Comparison of ENCODE assay signal across 8 cellular contexts in the genomic region with DNA sequence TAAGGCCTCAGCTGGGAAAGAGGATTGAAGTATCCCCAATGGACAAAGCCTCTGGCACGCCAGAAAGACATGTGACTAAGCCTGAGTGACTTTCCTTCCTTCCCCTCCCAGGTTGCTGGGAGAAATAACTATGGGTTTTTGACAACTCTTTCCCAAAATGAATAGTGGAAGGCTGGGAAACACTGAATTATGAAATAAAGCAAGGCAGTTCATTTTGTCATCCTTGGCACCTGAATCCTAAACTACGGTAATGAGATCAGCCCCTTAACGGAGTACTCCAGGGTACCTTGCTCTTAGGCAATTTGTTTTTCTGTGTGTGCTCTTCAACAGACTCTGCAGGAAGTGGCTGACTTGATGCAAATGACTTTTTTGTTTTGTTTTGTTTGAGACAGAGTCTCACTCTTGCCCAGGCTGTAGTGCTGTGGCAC.
DNase-seq lines count a peak whose midpoint lies in the region; ATAC-seq and TF ChIP-seq lines count a peak whose summit lies in the region.

No MANE protein-coding gene starts in this region.

- TF ChIP-seq EP300 in stomach (IDR thresholded peaks at IDR 0.05) = no peak

- no peaks in the 10 kb centered on the region for H3K27me3 Mint-ChIP-seq in endodermal cell (ENCODE audit: insufficient read depth)

- no peak overlapping the region for H3K9ac ChIP-seq in endodermal cell (ENCODE audit: extremely low read depth, low read length, poor library complexity, severe bottlenecking)

- no peak for TF ChIP-seq POLR2A in stomach (IDR thresholded peaks at IDR 0.05)

- H3K9me3 Mint-ChIP-seq in endodermal cell = peaks cover 18% of the 10 kb centered on the region

- peak; percentile 79 for ATAC-seq in Right ventricle myocardium inferior
- peak; percentile 72 for ATAC-seq in HG03280 (IDR thresholded peaks at IDR 0.05; ENCODE audit: unreplicated experiment)

- intact Hi-C loops in Right ventricle myocardium inferior (cut with DNase I) (no loop called here), cardiac septum (cut with DNase I) (no loop called here), stomach (cut with DNase I; ENCODE audit: low total_unique reads) (no loop called here)

- no peak for TF ChIP-seq CTCF in endodermal cell (conservative IDR thresholded peaks at IDR 0.05)
- TF ChIP-seq CTCF in stomach (IDR thresholded peaks at IDR 0.05) = no peak

- no peaks in the 10 kb centered on the region for H3K9me3 ChIP-seq in endodermal cell (ENCODE audit: control insufficient read depth, low read length)
- H3K9me3 ChIP-seq in stomach = no peaks in the 10 kb centered on the region

- DNase-seq in Right ventricle myocardium inferior (ENCODE audit: missing footprints) (no peak), cardiac septum (ENCODE audit: low spot score) (no peak), endodermal cell (no peak), stomach (no peak), NCI-H146 treated with DMSO at 0.1 percent for 48 hours (lab: John Stamatoyannopoulos, UW; ENCODE audit: unreplicated experiment) (no peak), DMS114 treated with DMSO at 0.1 percent for 48 hours (lab: John Stamatoyannopoulos, UW; ENCODE audit: unreplicated experiment) (no peak), epidermal melanocyte (ENCODE audit: insufficient read length, low spot score) (no peak)

- no peak overlapping the region for H3K4me3 ChIP-seq in endodermal cell (ENCODE audit: low read length)
- no peak overlapping the region for H3K4me3 ChIP-seq in stomach

- WGBS in endodermal cell (ENCODE audit: insufficient coverage in 1 of 2, insufficient read length in 1 of 2), 2 experiments = 89 to 90% methylated on average over 3 of the region's 3 CpGs
- 62 to 86% (median 76%) methylated on average over 3 of the region's 3 CpGs for WGBS in stomach, 5 donors

- H3K27me3 ChIP-seq in endodermal cell (ENCODE audit: control insufficient read depth, insufficient read depth, low read length, poor library complexity, severe bottlenecking) (no peaks in the 10 kb centered on the region), stomach (no peaks in the 10 kb centered on the region)

- peaks cover 50% of the 10 kb centered on the region for H3K4me1 Mint-ChIP-seq in endodermal cell

- H3K36me3 ChIP-seq in endodermal cell (ENCODE audit: control insufficient read depth, insufficient read depth, low read length) (peaks cover 15% of the 10 kb centered on the region), stomach (no peaks in the 10 kb centered on the region)

- peaks cover 15% of the 10 kb centered on the region for H3K4me1 ChIP-seq in endodermal cell (ENCODE audit: control insufficient read depth, insufficient read depth, low read length)
- H3K4me1 ChIP-seq in stomach = peaks cover 0 to 26% (median 14%) of the 10 kb centered on the region in 4 donors

- H3K27ac ChIP-seq in endodermal cell (ENCODE audit: low read depth, low read length) (no peak overlapping the region), stomach (peak overlapping the region in 4 of 5 donors; percentile 48 to 67 (median 60))

- peak overlapping the region; percentile 74 for H3K27ac Mint-ChIP-seq in endodermal cell

- no peak overlapping the region for H3K4me3 Mint-ChIP-seq in endodermal cell

- peaks cover 37% of the 10 kb centered on the region for H3K36me3 Mint-ChIP-seq in endodermal cell (ENCODE audit: low read depth)
